34 cellular contexts compared by ENCODE assay signal in genomic region chr9:98859941-98860340, GRCh38.
"Had no signal": no experiment of that assay in that cellular context is flagged by ENCODE, and none has a peak within 500 bp of the region (broad histone marks: within the 10 kb centered on the region; RNA-seq: fewer than 3 reads in every experiment).

No MANE protein-coding gene starts in this region.

- H3K36me3 ChIP-seq: adrenal gland, brain microvascular endothelial cell, breast epithelium had no signal

- H3K9me3 ChIP-seq: adrenal gland, body of pancreas had no signal

- H3K4me3 ChIP-seq: adrenal gland, body of pancreas, breast epithelium had no signal

- H3K27me3 ChIP-seq: adrenal gland, body of pancreas, brain microvascular endothelial cell, breast epithelium had no signal

- DNase-seq: activated B cell treated with CpG ODN at 0.5 μM for 24 hours; activated CD4-positive, alpha-beta memory T cell treated with anti-CD3 and anti-CD28 coated beads for 36 hours; activated CD4-positive, alpha-beta T cell treated with anti-CD3 and anti-CD28 coated beads for 4 hours; activated CD4-positive, alpha-beta T cell treated with anti-CD3 and anti-CD28 coated beads, Interleukin-2, amount 10 ng/mL, durations not matched to agents 24 days and 14 days; activated CD4-positive, alpha-beta T cell treated with anti-CD3 and anti-CD28 coated beads, Interleukin-2, amount 50 U/mL, for 1 hour; activated CD4-positive, alpha-beta T cell treated with anti-CD3 and anti-CD28 coated beads, Interleukin-2, amount 50 U/mL, for 4 hours; activated CD4-positive, CD25-positive, alpha-beta regulatory T cell treated with anti-CD3 and anti-CD28 coated beads, Interleukin-2, amount 50 U/mL, for 72 hours; activated CD8-positive, alpha-beta memory T cell treated with anti-CD3 and anti-CD28 coated beads, Interleukin-2, amount 50 U/mL, for 4 hours; activated CD8-positive, alpha-beta T cell treated with anti-CD3 and anti-CD28 coated beads for 36 hours; activated effector memory CD4-positive, alpha-beta T cell treated with anti-CD3 and anti-CD28 coated beads, Interleukin-2, amount 50 U/mL, for 16 hours; activated gamma-delta T cell treated with Interleukin-2 at 50 U/mL for 16 hours; activated naive CD4-positive, alpha-beta T cell; activated naive CD4-positive, alpha-beta T cell treated with anti-CD3 and anti-CD28 coated beads for 36 hours; activated naive CD4-positive, alpha-beta T cell treated with anti-CD3 and anti-CD28 coated beads, Interleukin-2, amount 50 U/mL, for 16 hours; activated naive CD8-positive, alpha-beta T cell treated with anti-CD3 and anti-CD28 coated beads for 36 hours; activated T-cell treated with anti-CD3 and anti-CD28 coated beads for 4 hours; activated T-cell treated with anti-CD3 and anti-CD28 coated beads, Interleukin-2, amount 50 U/mL, for 1 hour; activated T-cell treated with anti-CD3 and anti-CD28 coated beads, Interleukin-2, amount 50 U/mL, for 4 hours; activated T-cell treated with anti-CD3 and anti-CD28 coated beads, Interleukin-2, amount 50 U/mL, for 72 hours; adrenal gland; amniotic stem cell; aorta; body of pancreas; brain microvascular endothelial cell; central memory CD4-positive, alpha-beta T cell; T-helper 1 cell; T-helper 2 cell; T-helper 9 cell had no signal

- H3K27ac ChIP-seq: body of pancreas, brain microvascular endothelial cell, breast epithelium, VCaP had no signal

- FAIRE-seq: astrocyte, TTC549 had no signal

- ATAC-seq: activated CD8-positive, alpha-beta T cell treated with anti-CD3 and anti-CD28 coated beads for 36 hours; activated naive CD4-positive, alpha-beta T cell treated with anti-CD3 and anti-CD28 coated beads, Interleukin-2, amount 50 U/mL, for 72 hours; activated T-cell treated with anti-CD3 and anti-CD28 coated beads, Interleukin-2, amount 50 U/mL, for 4 hours; activated T-cell treated with anti-CD3 and anti-CD28 coated beads, Interleukin-2, amount 50 U/mL, for 72 hours; activated T-helper 17 cell treated with anti-CD3 and anti-CD28 coated beads, Interleukin-2, amount 50 U/mL, for 72 hours; body of pancreas had no signal
